Comparison of ENCODE assay signal across 13 cellular contexts in the genomic region with DNA sequence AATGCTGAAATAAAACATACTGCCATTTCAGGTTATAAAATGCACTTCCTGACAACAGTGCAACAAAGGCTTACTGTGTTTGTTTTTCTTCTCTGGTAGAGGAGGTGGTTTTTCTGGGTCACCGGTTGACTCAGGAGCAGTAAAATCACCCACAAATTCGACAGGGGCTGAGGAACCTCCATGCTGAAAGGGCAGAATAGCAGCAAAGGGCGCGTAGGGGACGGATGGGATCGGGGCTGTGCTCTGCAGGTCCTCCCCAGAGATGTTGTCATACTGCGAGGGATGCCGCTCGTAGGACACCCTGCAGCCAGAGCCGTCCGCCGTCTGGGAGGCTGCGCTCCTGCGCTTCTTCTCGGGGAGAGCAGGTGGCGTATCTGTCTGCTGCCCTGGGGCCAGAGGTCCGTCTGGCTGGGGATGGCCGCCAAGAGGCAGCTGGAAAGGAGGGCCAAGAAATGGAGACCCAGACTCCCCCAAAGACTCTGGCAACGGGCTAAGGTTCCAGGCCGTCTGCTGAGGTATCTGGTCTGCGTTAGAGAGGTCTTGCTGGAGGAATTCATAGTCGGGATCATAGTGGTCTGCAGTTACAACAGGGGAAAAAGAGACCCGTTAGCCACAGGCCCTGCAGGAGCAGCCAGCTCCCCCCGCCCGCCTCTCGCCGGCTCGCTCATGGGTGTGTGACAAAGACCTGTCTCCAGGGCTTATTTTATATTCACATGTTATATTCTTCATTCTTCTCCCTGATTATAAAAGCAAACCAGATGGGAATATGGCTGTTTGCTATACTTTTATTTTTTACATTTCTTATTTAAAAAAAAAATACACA.
DNase-seq lines count a peak whose midpoint lies in the region; ATAC-seq and TF ChIP-seq lines count a peak whose summit lies in the region.
"Had no signal": no experiment of that assay in that cellular context is flagged by ENCODE, and none has a peak within 500 bp of the region (broad histone marks: within the 10 kb centered on the region; RNA-seq: fewer than 3 reads in every experiment).

No MANE protein-coding gene starts in this region.

- no peak overlapping the region for H2BK12ac ChIP-seq in neuronal stem cell (ENCODE audit: low read length)

- H3K4ac ChIP-seq in neuronal stem cell (ENCODE audit: low read length): no peak overlapping the region

- no peaks in the 10 kb centered on the region for H3K9me3 ChIP-seq in CD4-positive, alpha-beta memory T cell (ENCODE audit: control insufficient read depth in 1 of 2, low read length in 2 of 2)
- H3K9me3 ChIP-seq in neuronal stem cell (replicated peaks in 1 of 2; ENCODE audit: control insufficient read depth in 2 of 2, insufficient read depth in 1 of 2, low read depth in 1 of 2, low read length in 2 of 2): peaks cover 0 to 2% of the 10 kb centered on the region in 2 donors
- no peaks in the 10 kb centered on the region for H3K9me3 ChIP-seq in aorta (ENCODE audit: control insufficient read depth, low read length)
- H3K9me3 ChIP-seq: left lung had no signal

- peaks cover 41% of the 10 kb centered on the region for H3K4me1 ChIP-seq in CD4-positive, alpha-beta memory T cell (ENCODE audit: insufficient read depth, low read length)
- H3K4me1 ChIP-seq in neuronal stem cell (ENCODE audit: control insufficient read depth in 2 of 2, insufficient read depth in 1 of 2, low read depth in 1 of 2, low read length in 2 of 2): peaks cover 0 to 19% of the 10 kb centered on the region in 2 donors
- no peaks in the 10 kb centered on the region for H3K4me1 ChIP-seq in aorta (ENCODE audit: control insufficient read depth in 1 of 2, insufficient read depth in 2 of 2, low read length in 2 of 2)

- peak overlapping the region; percentile 69 to 93 (median 91) for H3K27ac Mint-ChIP-seq in CD4-positive, alpha-beta memory T cell

- no peak overlapping the region for H3K4me2 ChIP-seq in neuronal stem cell (ENCODE audit: insufficient read depth, low read length, poor library complexity, severe bottlenecking)

- no peak overlapping the region for H4K8ac ChIP-seq in neuronal stem cell (ENCODE audit: low read depth, low read length)

- in situ Hi-C loops in astrocyte of the spinal cord (cut with HindIII; ENCODE audit: low sequenced_read_pairs): no loop called here

- no peak overlapping the region for H4K91ac ChIP-seq in neuronal stem cell (ENCODE audit: low read depth, low read length, poor library complexity)

- no peak overlapping the region for H2BK120ac ChIP-seq in neuronal stem cell (ENCODE audit: low read depth, low read length)

- intact Hi-C loops in CD4-positive, alpha-beta memory T cell (cut with micrococcal nuclease): no loop called here
- intact Hi-C loops in aorta (cut with DNase I): no loop called here

- H2BK15ac ChIP-seq in neuronal stem cell (ENCODE audit: low read length): no peak overlapping the region

- peaks cover 48% of the 10 kb centered on the region for H3K36me3 ChIP-seq in CD4-positive, alpha-beta memory T cell (ENCODE audit: insufficient read depth, low read length)
- H3K36me3 ChIP-seq in neuronal stem cell (replicated peaks in 1 of 2; ENCODE audit: control insufficient read depth in 2 of 2, insufficient read depth in 2 of 2, low read length in 2 of 2) (peaks cover 12 to 72% of the 10 kb centered on the region in 2 donors), aorta (ENCODE audit: control insufficient read depth in 1 of 2, insufficient read depth in 2 of 2, low read length in 1 of 2) (peaks cover 0 to 12% of the 10 kb centered on the region in 2 donors)

- no peaks in the 10 kb centered on the region for H3K9me3 Mint-ChIP-seq in CD4-positive, alpha-beta memory T cell

- no peaks in the 10 kb centered on the region for H3K27me3 Mint-ChIP-seq in CD4-positive, alpha-beta memory T cell

- H3K9ac ChIP-seq in neuronal stem cell (ENCODE audit: low read depth, low read length, poor library complexity): no peak overlapping the region

- H2AFZ ChIP-seq in neuronal stem cell (ENCODE audit: low read length): no peak overlapping the region

- H2BK5ac ChIP-seq in neuronal stem cell (ENCODE audit: low read length): no peak overlapping the region

- H3K18ac ChIP-seq in neuronal stem cell (ENCODE audit: low read length): peak overlapping the region; percentile 67

- no CpG with 5 or more reads among the region's 28 CpGs for WGBS in neuronal stem cell (ENCODE audit: extremely low coverage in 2 of 2, insufficient read length in 2 of 2, insufficient replicate concordance in 1 of 2), 2 donors
- WGBS in aorta, 2 donors: 89 to 90% methylated on average over 28 of the region's 28 CpGs

- H3K4me3 ChIP-seq in CD4-positive, alpha-beta memory T cell (ENCODE audit: low read length in 2 of 2): no peak overlapping the region
- H3K4me3 ChIP-seq in astrocyte of the spinal cord (ENCODE audit: low read depth, low read length) (no peak overlapping the region), neuronal stem cell (ENCODE audit: low read length in 2 of 2) (no peak overlapping the region), aorta (ENCODE audit: low read length in 2 of 2) (no peak overlapping the region)
- H3K4me3 ChIP-seq: left lung had no signal

- peak in 4 of 5 donors; percentile 20 to 56 (median 46) for DNase-seq in CD4-positive, alpha-beta memory T cell
- DNase-seq in M059J (ENCODE audit: low read depth): peak; percentile 77
- DNase-seq in astrocyte of the spinal cord (ENCODE audit: low read depth, low spot score): peak; percentile 9
- DNase-seq in neuronal stem cell (ENCODE audit: low spot score): no peak
- DNase-seq in aorta: no peak
- DNase-seq: H7; left lung; NCI-H1417 treated with DMSO at 0.1 percent for 48 hours; nucleus accumbens; stimulated activated naive CD8-positive, alpha-beta T cell treated with anti-CD3 and anti-CD28 coated beads, Interleukin-15, Interleukin-2, amounts not matched to agents 100 U/mL and 50 U/mL, for 24 hours had no signal

- H3K27me3 ChIP-seq in CD4-positive, alpha-beta memory T cell (ENCODE audit: insufficient read depth, low read length): no peaks in the 10 kb centered on the region
- no peaks in the 10 kb centered on the region for H3K27me3 ChIP-seq in neuronal stem cell (ENCODE audit: control insufficient read depth in 3 of 3, insufficient read depth in 3 of 3, low read depth in 1 of 3, low read length in 3 of 3)
- no peaks in the 10 kb centered on the region for H3K27me3 ChIP-seq in aorta (ENCODE audit: control insufficient read depth in 1 of 2, insufficient read depth in 2 of 2, low read length in 1 of 2)
- H3K27me3 ChIP-seq: left lung had no signal

- H3K27ac ChIP-seq in CD4-positive, alpha-beta memory T cell (ENCODE audit: low read depth, low read length): peak overlapping the region; percentile 4
- H3K27ac ChIP-seq in neuronal stem cell (replicated peaks; ENCODE audit: low read length) (no peak overlapping the region), aorta (ENCODE audit: low read depth in 1 of 2, low read length in 2 of 2) (no peak overlapping the region)

- H3K23ac ChIP-seq in neuronal stem cell (ENCODE audit: low read depth, low read length, poor library complexity): no peak overlapping the region

- peak overlapping the region in 6 of 8 donors; percentile 15 to 57 (median 47) for H3K4me3 Mint-ChIP-seq in CD4-positive, alpha-beta memory T cell

- no peak for ATAC-seq in HG03354 (IDR thresholded peaks at IDR 0.05; ENCODE audit: poor library complexity, severe bottlenecking, unreplicated experiment)
- ATAC-seq in GM21367 (IDR thresholded peaks at IDR 0.05; ENCODE audit: unreplicated experiment): no peak
- ATAC-seq in aorta (ENCODE audit: low FRiP score): no peak
- ATAC-seq in GM18907 (IDR thresholded peaks at IDR 0.05; ENCODE audit: unreplicated experiment): no peak
- ATAC-seq: left lung; stimulated activated naive CD8-positive, alpha-beta T cell treated with anti-CD3 and anti-CD28 coated beads, Interleukin-15, Interleukin-2, amounts not matched to agents 100 U/mL and 50 U/mL, for 24 hours had no signal

- H3K79me1 ChIP-seq in neuronal stem cell (ENCODE audit: low read depth, low read length): no peaks in the 10 kb centered on the region

- H3K36me3 Mint-ChIP-seq in CD4-positive, alpha-beta memory T cell: peaks cover 32 to 81% of the 10 kb centered on the region in 2 donors

- TF ChIP-seq CTCF in astrocyte of the spinal cord (IDR thresholded peaks at IDR 0.05; ENCODE audit: low read depth, low read length): no peak

- CTCF ChIA-PET in CD4-positive, alpha-beta memory T cell (lab: Charles Lee; ENCODE audit: partially characterized antibody): interaction anchor here (1.9 kb wide), 1 partner anchor 114 kb away, joined by 5 read pairs; a partner anchor contains a TSS

- H3K4me1 Mint-ChIP-seq in CD4-positive, alpha-beta memory T cell: peaks cover 22 to 57% (median 39%) of the 10 kb centered on the region in 4 donors

- no peak overlapping the region for H3K14ac ChIP-seq in neuronal stem cell (ENCODE audit: low read length)

- peak overlapping the region; percentile 82 for H2AK5ac ChIP-seq in neuronal stem cell (ENCODE audit: low read depth, low read length)

- POLR2A ChIA-PET in CD4-positive, alpha-beta memory T cell (lab: Charles Lee; ENCODE audit: partially characterized antibody): no interaction called here

Comparison
In these comparisons a context has a peak if more than half of its experiments do, and no peak if none do; other contexts are left out.
1. DNase-seq: peak in CD4-positive, alpha-beta memory T cell (4 of 5), M059J (single experiment) and astrocyte of the spinal cord (single experiment); none in neuronal stem cell (single experiment) and aorta (0 of 2).